16 cellular contexts compared by ENCODE assay signal in the genomic region with DNA sequence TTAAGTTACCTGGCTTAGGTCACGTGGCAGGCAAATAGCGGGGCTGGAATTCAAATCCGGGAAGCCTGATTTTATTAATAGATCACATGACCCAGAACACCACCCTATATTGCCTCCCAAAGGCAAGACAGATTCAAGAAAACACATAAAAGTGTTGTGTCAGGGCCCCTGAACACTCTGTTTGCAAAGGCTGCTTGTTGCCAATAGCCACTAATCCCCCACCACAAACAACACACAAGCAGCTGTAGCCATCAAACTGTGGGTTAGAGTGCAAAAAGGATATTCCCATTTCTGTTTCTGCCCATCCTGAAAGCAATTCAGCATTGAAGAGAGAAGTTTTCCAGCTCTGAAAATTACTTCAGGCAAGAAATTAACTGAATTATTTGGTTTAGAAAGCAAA.
"Had no signal": no experiment of that assay in that cellular context is flagged by ENCODE, and none has a peak within 500 bp of the region (broad histone marks: within the 10 kb centered on the region; RNA-seq: fewer than 3 reads in every experiment).

No MANE protein-coding gene starts in this region.

- H3K9me3 ChIP-seq: prostate gland, right lobe of liver, spleen, stomach, testis, upper lobe of left lung had no signal

- H3K4me1 ChIP-seq: prostate gland, right lobe of liver, spleen, stomach, testis, upper lobe of left lung had no signal

- H3K36me3 ChIP-seq: prostate gland, right lobe of liver, spleen, stomach, upper lobe of left lung had no signal

- ATAC-seq: activated T-helper 17 cell treated with anti-CD3 and anti-CD28 coated beads, Interleukin-2, amount 50 U/mL, for 72 hours; right lobe of liver had no signal

- FAIRE-seq: endometrium, islet of Langerhans had no signal

- DNase-seq: activated CD4-positive, alpha-beta T cell treated with anti-CD3 and anti-CD28 coated beads, Interleukin-2, amount 50 U/mL, for 48 hours; activated CD4-positive, CD25-positive, alpha-beta regulatory T cell treated with anti-CD3 and anti-CD28 coated beads, Interleukin-2, amount 50 U/mL, for 72 hours; activated naive CD4-positive, alpha-beta T cell treated with Interleukin-2 at 50 U/mL for 16 hours; anterior cingulate cortex; dorsolateral prefrontal cortex; right lobe of liver; spleen; stimulated activated CD4-positive, alpha-beta T cell treated with anti-CD3 and anti-CD28 coated beads, Interleukin-1b, Interleukin-23, amount 100 ng/mL, for 48 hours; stomach; testis; upper lobe of left lung had no signal

- H3K4me3 ChIP-seq: dorsolateral prefrontal cortex, lung, prostate gland, right lobe of liver, spleen, stomach, testis, upper lobe of left lung had no signal

- H3K27ac ChIP-seq: dorsolateral prefrontal cortex, prostate gland, right lobe of liver, spleen, stomach, testis, upper lobe of left lung had no signal

- H3K27me3 ChIP-seq: right lobe of liver, spleen, stomach, testis, upper lobe of left lung had no signal
